Comparison of ENCODE assay signal across 8 cellular contexts in the genomic region with DNA sequence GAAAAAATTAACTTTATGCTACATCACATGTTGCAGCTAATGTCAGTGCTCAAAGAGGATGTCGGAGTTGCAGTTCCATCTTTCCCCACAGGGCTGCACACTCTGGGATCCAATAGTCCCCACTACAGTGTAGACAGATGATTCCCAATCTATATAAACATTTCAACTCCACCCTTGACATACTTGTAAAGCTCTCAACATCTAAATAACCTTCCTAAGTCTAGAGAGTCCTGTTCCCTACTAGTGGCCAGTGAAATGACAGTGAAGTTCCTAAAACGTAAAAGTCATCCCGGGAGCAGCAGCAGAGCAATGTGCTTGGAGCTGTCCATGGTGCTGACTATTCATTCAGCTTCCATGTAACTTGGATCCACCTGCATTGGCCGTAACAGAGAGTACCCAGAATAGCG.
A peak's percentile ranks its signal among the peaks of the same experiment; 100 is the strongest.
DNase-seq lines count a peak whose midpoint lies in the region; ATAC-seq and TF ChIP-seq lines count a peak whose summit lies in the region.

No MANE protein-coding gene starts in this region.

- peaks cover 16% of the 10 kb centered on the region for H3K27me3 Mint-ChIP-seq in activated T-cell treated with anti-CD3 and anti-CD28 coated beads, Interleukin-2, amount 50 U/mL, for 72 hours (ENCODE audit: low read depth)

- DNase-seq in NAMALWA (ENCODE audit: low spot score), result peak; percentile 75
- peak; percentile 21 to 29 for DNase-seq in activated T-cell treated with anti-CD3 and anti-CD28 coated beads, Interleukin-2, amount 50 U/mL, for 72 hours
- peak; percentile 73 for DNase-seq in iPS DF 6.9 (ENCODE audit: low read depth, low spot score)
- DNase-seq in stimulated activated CD8-positive, alpha-beta memory T cell treated with anti-CD3 and anti-CD28 coated beads, Interleukin-4, amount 100 ng/mL, for 48 hours, result peak; percentile 39
- no peak for DNase-seq in NOMO-1 treated with DMSO at 0.1 percent for 48 hours (lab: John Stamatoyannopoulos, UW; ENCODE audit: unreplicated experiment)

- H3K27me3 ChIP-seq in iPS DF 6.9 (ENCODE audit: control insufficient read depth, insufficient read depth, low read length), result no peaks in the 10 kb centered on the region

- no peaks in the 10 kb centered on the region for H3K9me3 ChIP-seq in iPS DF 6.9 (ENCODE audit: control insufficient read depth, insufficient read depth, low read length)

- peaks cover 0 to 2% of the 10 kb centered on the region in 2 donors for H3K36me3 Mint-ChIP-seq in activated T-cell treated with anti-CD3 and anti-CD28 coated beads, Interleukin-2, amount 50 U/mL, for 72 hours (ENCODE audit: insufficient read depth in 2 of 2)

- no peaks in the 10 kb centered on the region for H3K4me1 Mint-ChIP-seq in activated T-cell treated with anti-CD3 and anti-CD28 coated beads, Interleukin-2, amount 50 U/mL, for 72 hours (ENCODE audit: low read depth)

- ATAC-seq in GM18511 (IDR thresholded peaks at IDR 0.05; ENCODE audit: unreplicated experiment) (peak; percentile 90), HG02852 (IDR thresholded peaks at IDR 0.05; ENCODE audit: unreplicated experiment) (peak; percentile 93)
- no peak for ATAC-seq in activated T-cell treated with anti-CD3 and anti-CD28 coated beads, Interleukin-2, amount 50 U/mL, for 72 hours (replicated peaks in 1 of 2)

- no CpG with 5 or more reads among the region's 5 CpGs for WGBS in iPS DF 6.9 (ENCODE audit: insufficient coverage, insufficient read length)

- no peaks in the 10 kb centered on the region for H3K4me1 ChIP-seq in iPS DF 6.9 (ENCODE audit: control insufficient read depth, insufficient read depth, low read length)

- peaks cover 8 to 14% of the 10 kb centered on the region in 2 donors for H3K9me3 Mint-ChIP-seq in activated T-cell treated with anti-CD3 and anti-CD28 coated beads, Interleukin-2, amount 50 U/mL, for 72 hours

- no peak overlapping the region for H3K27ac Mint-ChIP-seq in activated T-cell treated with anti-CD3 and anti-CD28 coated beads, Interleukin-2, amount 50 U/mL, for 72 hours

- H3K36me3 ChIP-seq in iPS DF 6.9 (ENCODE audit: control insufficient read depth, insufficient read depth, low read length), result no peaks in the 10 kb centered on the region

- no peak overlapping the region for H3K4me3 Mint-ChIP-seq in activated T-cell treated with anti-CD3 and anti-CD28 coated beads, Interleukin-2, amount 50 U/mL, for 72 hours

- H3K4me3 ChIP-seq in iPS DF 6.9 (ENCODE audit: low read length), result no peak overlapping the region

- peak; percentile 90 for TF ChIP-seq CTCF in C4-2B (conservative IDR thresholded peaks at IDR 0.05)

- H3K27ac ChIP-seq in C4-2B (no peak overlapping the region), iPS DF 6.9 (ENCODE audit: low read length) (no peak overlapping the region)

Comparison
In these comparisons a context has a peak if more than half of its experiments do, and no peak if none do; other contexts are left out.
1. ATAC-seq: peak in GM18511 (single experiment) and HG02852 (single experiment); none in activated T-cell treated with anti-CD3 and anti-CD28 coated beads, Interleukin-2, amount 50 U/mL, for 72 hours (0 of 2).